ENCODE assay signal across 8 cellular contexts in the genomic region with DNA sequence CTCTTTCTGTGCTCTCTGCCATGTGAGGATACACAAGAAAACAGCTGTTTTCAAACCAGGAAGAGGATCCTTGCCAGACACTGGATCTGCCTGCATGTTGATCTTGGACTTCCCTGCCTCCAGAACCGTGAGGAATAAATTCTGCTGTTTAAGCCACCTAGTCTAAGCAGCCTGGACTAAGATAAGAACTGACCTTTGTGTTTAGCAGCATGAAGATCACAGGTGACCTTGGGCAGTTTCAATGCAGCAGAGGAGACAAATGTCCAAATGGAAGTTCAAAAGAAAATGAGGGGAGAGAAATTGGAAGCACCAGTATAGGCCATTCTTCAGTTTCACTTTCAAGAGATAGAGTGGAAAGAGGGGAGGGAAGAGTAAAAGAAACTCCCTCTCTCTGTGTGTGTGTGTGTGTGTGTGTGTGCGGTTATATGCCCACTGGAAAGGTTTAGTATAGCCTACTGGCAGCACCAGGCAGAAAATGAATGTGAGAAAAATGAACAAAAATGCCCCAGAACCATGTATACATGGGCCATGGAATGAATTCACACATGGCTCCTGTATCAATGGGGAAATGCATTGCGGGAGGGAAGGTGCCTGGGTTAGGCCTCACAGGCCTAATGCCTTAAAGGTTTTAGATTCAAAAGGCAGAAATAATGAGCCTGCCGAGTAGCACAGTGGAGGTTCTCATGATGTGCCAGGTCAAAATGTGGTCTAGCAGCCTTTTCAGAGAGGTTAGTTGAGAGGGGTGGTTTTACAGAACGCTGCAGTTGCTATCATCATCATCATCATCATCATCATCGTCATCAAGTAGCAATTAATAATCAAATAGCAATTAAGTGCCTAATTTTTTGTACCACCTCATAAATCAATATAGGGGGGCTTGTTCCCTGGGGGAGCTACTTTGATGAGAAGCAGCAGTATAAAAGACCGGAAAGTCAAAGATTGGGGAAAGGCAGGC. TPM values are rescaled to one million over a fixed set of nuclear protein-coding genes. Genes with fewer than 3 reads are reported as not detected.
A peak's percentile ranks its signal among the peaks of the same experiment; 100 is the strongest.
DNase-seq lines count a peak whose midpoint lies in the region; ATAC-seq and TF ChIP-seq lines count a peak whose summit lies in the region.

No MANE protein-coding gene starts in this region.

- CTCF ChIA-PET in Panc1 (lab: Charles Lee), result no interaction called here

- H3K27ac ChIP-seq in Panc1 (ENCODE audit: low read length) (peak overlapping the region; percentile 81), spleen (peak overlapping the region in 3 of 8 donors; percentile 83 to 87 (median 85))

- TF ChIP-seq CTCF in Panc1 (IDR thresholded peaks at IDR 0.05), result no peak
- no peak for TF ChIP-seq CTCF in fibroblast of villous mesenchyme (IDR thresholded peaks at IDR 0.05; ENCODE audit: insufficient read depth, low read depth, low read length)
- no peak for TF ChIP-seq CTCF in spleen (IDR thresholded peaks at IDR 0.05 in 8 of 11, conservative IDR thresholded peaks at IDR 0.05 in 3 of 11)

- H3K9me3 ChIP-seq in Panc1 (ENCODE audit: control insufficient read depth, insufficient read depth, low read depth, low read length), result no peaks in the 10 kb centered on the region
- no peaks in the 10 kb centered on the region for H3K9me3 ChIP-seq in spleen

- H3K4me1 ChIP-seq in Panc1 (ENCODE audit: control insufficient read depth, insufficient read depth, low read length) (peaks cover 17% of the 10 kb centered on the region), spleen (peaks cover 0 to 41% (median 28%) of the 10 kb centered on the region in 6 donors)

- BruUV-seq in Panc1 (replicated peaks; lab: Mats Ljungman, UMichigan), result TSS peak; percentile 84

- in situ Hi-C loops in Panc1 (cut with HindIII; ENCODE audit: low pct_unique_long_range_greater_than_20kb, low sequenced_read_pairs), result no loop called here

- no peak for ATAC-seq in Panc1
- ATAC-seq in HG03354 (IDR thresholded peaks at IDR 0.05; ENCODE audit: poor library complexity, severe bottlenecking, unreplicated experiment), result no peak
- ATAC-seq in HG03097 (IDR thresholded peaks at IDR 0.05; ENCODE audit: low FRiP score, unreplicated experiment), result no peak

- H3K36me3 ChIP-seq in Panc1 (ENCODE audit: control insufficient read depth, insufficient read depth, low read length) (no peaks in the 10 kb centered on the region; the same call in 1 of the 2 replicates), spleen (no peaks in the 10 kb centered on the region)

- intact Hi-C loops in Panc1 (cut with micrococcal nuclease; ENCODE audit: unreplicated experiment) (loop anchor here (10.0 kb wide), 1 partner anchor 300 kb away; no protein-coding TSS in a partner anchor), spleen (cut with DNase I; ENCODE audit: low total_unique reads) (no loop called here)

- DNase-seq in DMS 273 (lab: John Stamatoyannopoulos, UW; ENCODE audit: unreplicated experiment) (peak; percentile 13), DMS 273 treated with DMSO at 0.1 percent for 48 hours (lab: John Stamatoyannopoulos, UW) (no peak), Panc1 (ENCODE audit: low read depth, low spot score) (no peak), fibroblast of villous mesenchyme (ENCODE audit: low read depth) (no peak), spleen (no peak)
- DNase-seq in activated effector memory CD4-positive, alpha-beta T cell treated with anti-CD3 and anti-CD28 coated beads, Interleukin-2, amount 50 U/mL, for 16 hours, result no peak

- H3K4me3 ChIP-seq in Panc1 (ENCODE audit: low read depth in 2 of 2, low read length in 2 of 2), result peak overlapping the region; percentile 73 to 75
- peak overlapping the region; percentile 73 for H3K4me3 ChIP-seq in fibroblast of villous mesenchyme (ENCODE audit: low read depth, low read length)
- peak overlapping the region in 7 of 8 donors; percentile 77 to 99 (median 82) for H3K4me3 ChIP-seq in spleen

- TF ChIP-seq POLR2A in spleen (IDR thresholded peaks at IDR 0.05), result no peak

- H3K27me3 ChIP-seq in Panc1 (ENCODE audit: control insufficient read depth, insufficient read depth, low read length), result no peaks in the 10 kb centered on the region
- H3K27me3 ChIP-seq in spleen (replicated peaks in 1 of 7), result peaks cover 0 to 5% (median 0%) of the 10 kb centered on the region in 7 donors

- POLR2A ChIA-PET in Panc1 (lab: Charles Lee), result no interaction called here

- WGBS in spleen, 5 donors, result 65 to 71% (median 69%) methylated on average over 7 of the region's 7 CpGs

RNA-seq across cellular contexts. Expression of a gene that starts 1.1 kb away (rescaled TPM):
- total RNA-seq in Panc1 (2021; ENCODE audit: unreplicated experiment) (30.3 TPM), fibroblast of villous mesenchyme (9.0 and 16.0 TPM in 2 replicates), spleen (10 to 100 TPM; 10.3 to 22.3 (median 13.2) TPM)
- 12.3 TPM for polyA plus RNA-seq in Panc1 (2012; ENCODE audit: insufficient read length)
- polyA plus RNA-seq in spleen, result 1 to 10 TPM; 2.5 to 4.4 (median 2.8) TPM
